9 cellular contexts compared by ENCODE assay signal in the genomic region with DNA sequence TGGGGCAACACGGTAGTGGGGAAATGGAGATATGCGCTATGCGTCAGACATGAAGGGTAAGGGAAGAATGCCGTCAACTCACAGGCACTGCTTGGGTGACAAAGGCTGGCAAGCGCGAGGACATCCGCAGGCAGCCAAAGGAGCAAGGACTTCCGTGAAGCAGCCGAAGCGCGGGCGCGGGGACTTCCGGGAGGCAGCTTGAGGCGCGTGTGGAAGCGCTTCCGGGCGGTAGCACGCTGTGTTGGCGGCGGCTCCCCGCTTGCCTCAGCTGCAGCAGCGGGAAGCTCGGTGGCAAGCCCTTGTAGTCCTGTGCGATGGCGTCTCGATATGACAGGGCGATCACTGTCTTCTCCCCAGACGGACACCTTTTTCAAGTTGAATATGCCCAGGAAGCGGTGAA. TPM values are rescaled to one million over a fixed set of nuclear protein-coding genes. Genes with fewer than 3 reads are reported as not detected.
A peak's percentile ranks its signal among the peaks of the same experiment; 100 is the strongest.
DNase-seq lines count a peak whose midpoint lies in the region; ATAC-seq and TF ChIP-seq lines count a peak whose summit lies in the region.
"Had no signal": no experiment of that assay in that cellular context is flagged by ENCODE, and none has a peak within 500 bp of the region (broad histone marks: within the 10 kb centered on the region; RNA-seq: fewer than 3 reads in every experiment).

A gene (plus strand): TSS at position 218 of the 400 bp plus-strand sequence. CDS start 97 bp downstream, at position 315.

- H3K27me3 Mint-ChIP-seq in CD4-positive, alpha-beta T cell: no peaks in the 10 kb centered on the region
- H3K27me3 Mint-ChIP-seq in T-cell (no peaks in the 10 kb centered on the region), progenitor cell of endocrine pancreas (peaks cover 10% of the 10 kb centered on the region)

- H3K9me3 Mint-ChIP-seq in CD4-positive, alpha-beta T cell: no peaks in the 10 kb centered on the region
- H3K9me3 Mint-ChIP-seq in T-cell (peaks cover 0 to 4% (median 0%) of the 10 kb centered on the region in 3 donors), progenitor cell of endocrine pancreas (ENCODE audit: low read depth) (no peaks in the 10 kb centered on the region)

- H3K4me3 Mint-ChIP-seq in CD4-positive, alpha-beta T cell: peak within 1 kb of the TSS; percentile 78
- H3K4me3 Mint-ChIP-seq in T-cell: peak within 1 kb of the TSS; percentile 77 to 83 (median 79)
- H3K4me3 Mint-ChIP-seq in progenitor cell of endocrine pancreas (ENCODE audit: low read depth): peak within 1 kb of the TSS; percentile 55

- H3K27ac ChIP-seq in CD4-positive, alpha-beta T cell (ENCODE audit: low read depth, low read length): peak within 1 kb of the TSS; percentile 50
- H3K27ac ChIP-seq in adrenal gland: no peak within 1 kb of the TSS
- H3K27ac ChIP-seq: SJSA1 had no signal

- H3K4me3 ChIP-seq in adrenal gland: peak within 1 kb of the TSS in 1 of 4 donors; percentile 25
- H3K4me3 ChIP-seq: SJSA1 had no signal

- H3K27me3 ChIP-seq in CD4-positive, alpha-beta T cell (ENCODE audit: control insufficient read depth, insufficient read depth, low read length): no peaks in the 10 kb centered on the region
- no peaks in the 10 kb centered on the region for H3K27me3 ChIP-seq in adrenal gland
- H3K27me3 ChIP-seq: SJSA1 had no signal

- POLR2A ChIA-PET in CD4-positive, alpha-beta T cell (lab: Charles Lee): interaction anchor here (2.7 kb wide), 1 partner anchor 44 kb away, joined by 8 read pairs; a partner anchor contains a TSS
- POLR2A ChIA-PET in T-cell (lab: Charles Lee): no interaction called here

- no peak for TF ChIP-seq POLR2A in adrenal gland (IDR thresholded peaks at IDR 0.05)

- TF ChIP-seq CTCF in CD4-positive, alpha-beta T cell (IDR thresholded peaks at IDR 0.05): no peak
- TF ChIP-seq CTCF in adrenal gland (IDR thresholded peaks at IDR 0.05) (no peak), progenitor cell of endocrine pancreas (IDR thresholded peaks at IDR 0.05; ENCODE audit: unreplicated experiment) (no peak)

- no peaks in the 10 kb centered on the region for H3K36me3 ChIP-seq in adrenal gland (replicated peaks in 1 of 2)
- H3K36me3 ChIP-seq: SJSA1 had no signal

- no peaks in the 10 kb centered on the region for H3K4me1 ChIP-seq in adrenal gland (replicated peaks in 1 of 2)
- H3K4me1 ChIP-seq: SJSA1 had no signal

- intact Hi-C loops in CD4-positive, alpha-beta T cell (cut with DNase I, micrococcal nuclease): loop anchor here in 1 of 2 experiments (2.0 kb wide), 1 partner anchor 43 kb away; a partner anchor contains a TSS
- intact Hi-C loops in adrenal gland (cut with DNase I): no loop called here

- ATAC-seq in CD4-positive, alpha-beta T cell (ENCODE audit: poor library complexity): peak; percentile 86
- peak; percentile 79 to 94 (median 88) for ATAC-seq in T-cell (replicated peaks in 1 of 4)
- ATAC-seq in HG03097 (IDR thresholded peaks at IDR 0.05; ENCODE audit: low FRiP score, unreplicated experiment): no peak
- ATAC-seq in GM21381 (IDR thresholded peaks at IDR 0.05; ENCODE audit: unreplicated experiment): no peak

- CTCF ChIA-PET in CD4-positive, alpha-beta T cell (lab: Charles Lee): no interaction called here
- CTCF ChIA-PET in T-cell (lab: Charles Lee): interaction anchor here in 1 of 2 donors (0.7 kb wide), 1 partner anchor 110 kb away, joined by 3 read pairs; no protein-coding TSS in a partner anchor

- H3K27ac Mint-ChIP-seq in CD4-positive, alpha-beta T cell: peak within 1 kb of the TSS; percentile 81
- peak within 1 kb of the TSS; percentile 85 for H3K27ac Mint-ChIP-seq in T-cell
- H3K27ac Mint-ChIP-seq in progenitor cell of endocrine pancreas: no peak within 1 kb of the TSS

- WGBS in adrenal gland, 4 donors: 52 to 71% (median 62%) methylated on average over 21 to 31 of the region's 31 CpGs

- no peaks in the 10 kb centered on the region for H3K36me3 Mint-ChIP-seq in CD4-positive, alpha-beta T cell (ENCODE audit: low read depth)
- H3K36me3 Mint-ChIP-seq in T-cell (no peaks in the 10 kb centered on the region), progenitor cell of endocrine pancreas (ENCODE audit: insufficient read depth) (no peaks in the 10 kb centered on the region)

- no peaks in the 10 kb centered on the region for H3K4me1 Mint-ChIP-seq in CD4-positive, alpha-beta T cell (ENCODE audit: low read depth)
- H3K4me1 Mint-ChIP-seq in T-cell (peaks cover 0 to 2% (median 0%) of the 10 kb centered on the region in 3 donors), progenitor cell of endocrine pancreas (ENCODE audit: low read depth) (no peaks in the 10 kb centered on the region)

- DNase-seq in CD4-positive, alpha-beta T cell: peak; percentile 15 to 62 (median 42)
- peak; percentile 20 to 72 (median 58) for DNase-seq in T-cell
- DNase-seq in adrenal gland: peak in 4 of 7 donors; percentile 2 to 30 (median 20)
- DNase-seq in progenitor cell of endocrine pancreas (ENCODE audit: low spot score, unreplicated experiment): no peak
- DNase-seq in NCI-H446 (lab: John Stamatoyannopoulos, UW): no peak
- DNase-seq in NCI-H2107 treated with DMSO at 0.1 percent for 48 hours (lab: John Stamatoyannopoulos, UW; ENCODE audit: unreplicated experiment): no peak

- no peaks in the 10 kb centered on the region for H3K9me3 ChIP-seq in CD4-positive, alpha-beta T cell (ENCODE audit: control insufficient read depth, low read length)
- H3K9me3 ChIP-seq in adrenal gland (replicated peaks in 1 of 3): no peaks in the 10 kb centered on the region
- H3K9me3 ChIP-seq: SJSA1 had no signal

RNA-seq across cellular contexts. Expression of the gene that starts here (rescaled TPM):
- under 1 TPM in 1 of 2 experiments, not detected in 1; 0.27 TPM for total RNA-seq in CD4-positive, alpha-beta T cell
- total RNA-seq in T-cell: under 1 TPM; 0.23 to 0.83 (median 0.35) TPM
- total RNA-seq in adrenal gland: under 1 TPM in 1 of 8 donors, not detected in 7; 0.36 TPM
- under 1 TPM; 0.07 to 0.24 (median 0.07) TPM for polyA plus RNA-seq in adrenal gland
- total RNA-seq in progenitor cell of endocrine pancreas: 0.29 TPM in 1 of 2 replicates, not detected in the other
- total RNA-seq: SJSA1 had no signal

Comparison
In these comparisons a context has a peak if more than half of its experiments do, and no peak if none do; other contexts are left out.
1. Peak in DNase-seq, ATAC-seq and H3K27ac ChIP-seq in CD4-positive, alpha-beta T cell; RNA of the gene not detected or under 1 TPM.
2. Peak in DNase-seq and ATAC-seq in T-cell; RNA of the gene not detected or under 1 TPM.
3. Peak in DNase-seq in adrenal gland; RNA of the gene not detected or under 1 TPM.